ENCODE assay signal across 1 cellular context in the genomic region with DNA sequence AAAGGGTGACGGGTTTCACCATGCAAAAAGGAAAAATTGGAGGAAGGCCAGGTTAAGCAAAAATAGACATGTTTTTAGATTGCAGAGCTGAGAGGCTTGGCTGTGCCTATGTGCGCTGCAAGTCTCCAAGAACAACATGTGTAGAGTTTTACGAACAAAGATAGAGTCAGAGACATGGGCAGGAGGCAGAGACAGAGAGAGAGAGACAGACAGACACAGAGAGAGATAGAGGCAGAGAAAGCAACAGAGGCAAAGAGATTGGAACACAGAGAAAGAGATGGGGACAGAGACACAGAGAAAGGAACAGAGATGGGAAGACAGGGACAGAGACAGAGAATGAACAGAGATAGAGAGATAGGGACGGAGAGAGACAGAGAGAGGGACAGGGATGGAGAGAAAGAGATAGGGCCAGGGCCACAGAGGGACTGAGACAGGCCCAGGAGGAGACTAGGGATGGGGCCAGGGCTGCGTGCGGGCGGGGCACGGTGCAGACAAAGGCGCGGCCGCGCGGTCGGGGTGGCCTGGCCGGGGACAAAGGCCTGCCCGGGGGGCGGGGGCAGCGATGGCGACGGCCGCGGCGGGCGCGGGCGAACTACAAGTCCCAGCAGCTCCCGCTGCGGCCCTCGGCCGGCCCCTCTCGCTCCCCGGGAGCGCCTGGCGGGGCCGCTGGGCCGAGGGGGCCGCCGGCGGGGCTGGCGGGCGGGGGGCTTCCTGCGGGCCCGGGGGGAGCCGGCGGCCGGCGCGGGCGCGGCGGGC.
TF ChIP-seq lines count a peak whose summit lies in the region.

A gene (plus strand): TSS at position 633 of the 756 bp plus-strand sequence. CDS start 3,140 bp downstream, outside the sequence.

TF ChIP-seq in HepG2, 621 proteins besides CTCF, POLR2A, EP300 and RAD21 (continued from another document and continues in another):
- TF ChIP-seq, protein P1, sequence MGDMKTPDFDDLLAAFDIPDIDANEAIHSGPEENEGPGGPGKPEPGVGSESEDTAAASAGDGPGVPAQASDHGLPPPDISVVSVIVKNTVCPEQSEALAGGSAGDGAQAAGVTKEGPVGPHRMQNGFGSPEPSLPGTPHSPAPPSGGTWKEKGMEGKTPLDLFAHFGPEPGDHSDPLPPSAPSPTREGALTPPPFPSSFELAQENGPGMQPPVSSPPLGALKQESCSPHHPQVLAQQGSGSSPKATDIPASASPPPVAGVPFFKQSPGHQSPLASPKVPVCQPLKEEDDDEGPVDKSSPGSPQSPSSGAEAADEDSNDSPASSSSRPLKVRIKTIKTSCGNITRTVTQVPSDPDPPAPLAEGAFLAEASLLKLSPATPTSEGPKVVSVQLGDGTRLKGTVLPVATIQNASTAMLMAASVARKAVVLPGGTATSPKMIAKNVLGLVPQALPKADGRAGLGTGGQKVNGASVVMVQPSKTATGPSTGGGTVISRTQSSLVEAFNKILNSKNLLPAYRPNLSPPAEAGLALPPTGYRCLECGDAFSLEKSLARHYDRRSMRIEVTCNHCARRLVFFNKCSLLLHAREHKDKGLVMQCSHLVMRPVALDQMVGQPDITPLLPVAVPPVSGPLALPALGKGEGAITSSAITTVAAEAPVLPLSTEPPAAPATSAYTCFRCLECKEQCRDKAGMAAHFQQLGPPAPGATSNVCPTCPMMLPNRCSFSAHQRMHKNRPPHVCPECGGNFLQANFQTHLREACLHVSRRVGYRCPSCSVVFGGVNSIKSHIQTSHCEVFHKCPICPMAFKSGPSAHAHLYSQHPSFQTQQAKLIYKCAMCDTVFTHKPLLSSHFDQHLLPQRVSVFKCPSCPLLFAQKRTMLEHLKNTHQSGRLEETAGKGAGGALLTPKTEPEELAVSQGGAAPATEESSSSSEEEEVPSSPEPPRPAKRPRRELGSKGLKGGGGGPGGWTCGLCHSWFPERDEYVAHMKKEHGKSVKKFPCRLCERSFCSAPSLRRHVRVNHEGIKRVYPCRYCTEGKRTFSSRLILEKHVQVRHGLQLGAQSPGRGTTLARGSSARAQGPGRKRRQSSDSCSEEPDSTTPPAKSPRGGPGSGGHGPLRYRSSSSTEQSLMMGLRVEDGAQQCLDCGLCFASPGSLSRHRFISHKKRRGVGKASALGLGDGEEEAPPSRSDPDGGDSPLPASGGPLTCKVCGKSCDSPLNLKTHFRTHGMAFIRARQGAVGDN (CRISPR knock-in tag; IDR thresholded peaks at IDR 0.05), result peak; percentile 59
- no peak for TF ChIP-seq ZNF224 (CRISPR knock-in tag; IDR thresholded peaks at IDR 0.05)
- TF ChIP-seq ADNP (CRISPR knock-in tag; IDR thresholded peaks at IDR 0.05), result no peak
- no peak for TF ChIP-seq SYNCRIP (IDR thresholded peaks at IDR 0.05; ENCODE audit: insufficient read depth, low read depth, low read length)
- TF ChIP-seq ARID2 (CRISPR knock-in tag; IDR thresholded peaks at IDR 0.05; ENCODE audit: borderline replicate concordance), result no peak
- peak; percentile 50; the same call in 1 of the 2 replicates for TF ChIP-seq HNF4G (IDR thresholded peaks at IDR 0.05; ENCODE audit: borderline replicate concordance, low read depth, low read length)
- TF ChIP-seq HNF4G (CRISPR knock-in tag; IDR thresholded peaks at IDR 0.05; ENCODE audit: borderline replicate concordance, low read depth), result no peak
- TF ChIP-seq HNRNPK (IDR thresholded peaks at IDR 0.05; ENCODE audit: low read depth, low read length, poor library complexity, severe bottlenecking), result no peak
- no peak for TF ChIP-seq DNMT1 (CRISPR knock-in tag; IDR thresholded peaks at IDR 0.05)
- TF ChIP-seq ZNF616 (CRISPR knock-in tag; IDR thresholded peaks at IDR 0.05; ENCODE audit: low read depth), result no peak
- TF ChIP-seq FOXC1 (CRISPR knock-in tag; IDR thresholded peaks at IDR 0.05; ENCODE audit: borderline replicate concordance), result no peak
- TF ChIP-seq ETV5 (CRISPR knock-in tag; IDR thresholded peaks at IDR 0.05; ENCODE audit: borderline replicate concordance), result no peak
- no peak for TF ChIP-seq ZSCAN20 (CRISPR knock-in tag; IDR thresholded peaks at IDR 0.05; ENCODE audit: borderline replicate concordance)
- TF ChIP-seq MTF1 (CRISPR knock-in tag; IDR thresholded peaks at IDR 0.05), result no peak
- TF ChIP-seq, protein P2, sequence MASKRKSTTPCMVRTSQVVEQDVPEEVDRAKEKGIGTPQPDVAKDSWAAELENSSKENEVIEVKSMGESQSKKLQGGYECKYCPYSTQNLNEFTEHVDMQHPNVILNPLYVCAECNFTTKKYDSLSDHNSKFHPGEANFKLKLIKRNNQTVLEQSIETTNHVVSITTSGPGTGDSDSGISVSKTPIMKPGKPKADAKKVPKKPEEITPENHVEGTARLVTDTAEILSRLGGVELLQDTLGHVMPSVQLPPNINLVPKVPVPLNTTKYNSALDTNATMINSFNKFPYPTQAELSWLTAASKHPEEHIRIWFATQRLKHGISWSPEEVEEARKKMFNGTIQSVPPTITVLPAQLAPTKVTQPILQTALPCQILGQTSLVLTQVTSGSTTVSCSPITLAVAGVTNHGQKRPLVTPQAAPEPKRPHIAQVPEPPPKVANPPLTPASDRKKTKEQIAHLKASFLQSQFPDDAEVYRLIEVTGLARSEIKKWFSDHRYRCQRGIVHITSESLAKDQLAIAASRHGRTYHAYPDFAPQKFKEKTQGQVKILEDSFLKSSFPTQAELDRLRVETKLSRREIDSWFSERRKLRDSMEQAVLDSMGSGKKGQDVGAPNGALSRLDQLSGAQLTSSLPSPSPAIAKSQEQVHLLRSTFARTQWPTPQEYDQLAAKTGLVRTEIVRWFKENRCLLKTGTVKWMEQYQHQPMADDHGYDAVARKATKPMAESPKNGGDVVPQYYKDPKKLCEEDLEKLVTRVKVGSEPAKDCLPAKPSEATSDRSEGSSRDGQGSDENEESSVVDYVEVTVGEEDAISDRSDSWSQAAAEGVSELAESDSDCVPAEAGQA (IDR thresholded peaks at IDR 0.05; ENCODE audit: low read depth), result no peak
- TF ChIP-seq, protein P2 (CRISPR knock-in tag; IDR thresholded peaks at IDR 0.05; ENCODE audit: borderline replicate concordance), result no peak
- no peak for TF ChIP-seq HOXD1 (CRISPR knock-in tag; IDR thresholded peaks at IDR 0.05)
- TF ChIP-seq TBX2 (CRISPR knock-in tag; IDR thresholded peaks at IDR 0.05; ENCODE audit: borderline replicate concordance), result 0 out of 2 replicates have a peak, but pooled peaks have one; percentile 38
- no peak for TF ChIP-seq U2AF2 (IDR thresholded peaks at IDR 0.05; ENCODE audit: low read depth, low read length)
- TF ChIP-seq ZNF7 (CRISPR knock-in tag; IDR thresholded peaks at IDR 0.05), result no peak
- TF ChIP-seq GATAD1 (CRISPR knock-in tag; IDR thresholded peaks at IDR 0.05), result no peak
- TF ChIP-seq, protein P3, sequence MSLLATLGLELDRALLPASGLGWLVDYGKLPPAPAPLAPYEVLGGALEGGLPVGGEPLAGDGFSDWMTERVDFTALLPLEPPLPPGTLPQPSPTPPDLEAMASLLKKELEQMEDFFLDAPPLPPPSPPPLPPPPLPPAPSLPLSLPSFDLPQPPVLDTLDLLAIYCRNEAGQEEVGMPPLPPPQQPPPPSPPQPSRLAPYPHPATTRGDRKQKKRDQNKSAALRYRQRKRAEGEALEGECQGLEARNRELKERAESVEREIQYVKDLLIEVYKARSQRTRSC (CRISPR knock-in tag; IDR thresholded peaks at IDR 0.05; ENCODE audit: low read depth), result no peak
- TF ChIP-seq, protein P4, sequence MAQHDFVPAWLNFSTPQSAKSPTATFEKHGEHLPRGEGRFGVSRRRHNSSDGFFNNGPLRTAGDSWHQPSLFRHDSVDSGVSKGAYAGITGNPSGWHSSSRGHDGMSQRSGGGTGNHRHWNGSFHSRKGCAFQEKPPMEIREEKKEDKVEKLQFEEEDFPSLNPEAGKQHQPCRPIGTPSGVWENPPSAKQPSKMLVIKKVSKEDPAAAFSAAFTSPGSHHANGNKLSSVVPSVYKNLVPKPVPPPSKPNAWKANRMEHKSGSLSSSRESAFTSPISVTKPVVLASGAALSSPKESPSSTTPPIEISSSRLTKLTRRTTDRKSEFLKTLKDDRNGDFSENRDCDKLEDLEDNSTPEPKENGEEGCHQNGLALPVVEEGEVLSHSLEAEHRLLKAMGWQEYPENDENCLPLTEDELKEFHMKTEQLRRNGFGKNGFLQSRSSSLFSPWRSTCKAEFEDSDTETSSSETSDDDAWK (CRISPR knock-in tag; IDR thresholded peaks at IDR 0.05), result no peak
- TF ChIP-seq ZNF768 (CRISPR knock-in tag; IDR thresholded peaks at IDR 0.05), result no peak
- no peak for TF ChIP-seq ZEB1 (IDR thresholded peaks at IDR 0.05; ENCODE audit: insufficient replicate concordance, low read depth)
- TF ChIP-seq, protein P5, sequence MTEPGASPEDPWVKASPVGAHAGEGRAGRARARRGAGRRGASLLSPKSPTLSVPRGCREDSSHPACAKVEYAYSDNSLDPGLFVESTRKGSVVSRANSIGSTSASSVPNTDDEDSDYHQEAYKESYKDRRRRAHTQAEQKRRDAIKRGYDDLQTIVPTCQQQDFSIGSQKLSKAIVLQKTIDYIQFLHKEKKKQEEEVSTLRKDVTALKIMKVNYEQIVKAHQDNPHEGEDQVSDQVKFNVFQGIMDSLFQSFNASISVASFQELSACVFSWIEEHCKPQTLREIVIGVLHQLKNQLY (CRISPR knock-in tag; IDR thresholded peaks at IDR 0.05), result no peak
- TF ChIP-seq ZNF251 (CRISPR knock-in tag; IDR thresholded peaks at IDR 0.05), result no peak
- TF ChIP-seq SOX6 (IDR thresholded peaks at IDR 0.05), result no peak
- TF ChIP-seq SOX6 (CRISPR knock-in tag; IDR thresholded peaks at IDR 0.05), result peak; percentile 52; the same call in 1 of the 2 replicates
- TF ChIP-seq, protein P6, sequence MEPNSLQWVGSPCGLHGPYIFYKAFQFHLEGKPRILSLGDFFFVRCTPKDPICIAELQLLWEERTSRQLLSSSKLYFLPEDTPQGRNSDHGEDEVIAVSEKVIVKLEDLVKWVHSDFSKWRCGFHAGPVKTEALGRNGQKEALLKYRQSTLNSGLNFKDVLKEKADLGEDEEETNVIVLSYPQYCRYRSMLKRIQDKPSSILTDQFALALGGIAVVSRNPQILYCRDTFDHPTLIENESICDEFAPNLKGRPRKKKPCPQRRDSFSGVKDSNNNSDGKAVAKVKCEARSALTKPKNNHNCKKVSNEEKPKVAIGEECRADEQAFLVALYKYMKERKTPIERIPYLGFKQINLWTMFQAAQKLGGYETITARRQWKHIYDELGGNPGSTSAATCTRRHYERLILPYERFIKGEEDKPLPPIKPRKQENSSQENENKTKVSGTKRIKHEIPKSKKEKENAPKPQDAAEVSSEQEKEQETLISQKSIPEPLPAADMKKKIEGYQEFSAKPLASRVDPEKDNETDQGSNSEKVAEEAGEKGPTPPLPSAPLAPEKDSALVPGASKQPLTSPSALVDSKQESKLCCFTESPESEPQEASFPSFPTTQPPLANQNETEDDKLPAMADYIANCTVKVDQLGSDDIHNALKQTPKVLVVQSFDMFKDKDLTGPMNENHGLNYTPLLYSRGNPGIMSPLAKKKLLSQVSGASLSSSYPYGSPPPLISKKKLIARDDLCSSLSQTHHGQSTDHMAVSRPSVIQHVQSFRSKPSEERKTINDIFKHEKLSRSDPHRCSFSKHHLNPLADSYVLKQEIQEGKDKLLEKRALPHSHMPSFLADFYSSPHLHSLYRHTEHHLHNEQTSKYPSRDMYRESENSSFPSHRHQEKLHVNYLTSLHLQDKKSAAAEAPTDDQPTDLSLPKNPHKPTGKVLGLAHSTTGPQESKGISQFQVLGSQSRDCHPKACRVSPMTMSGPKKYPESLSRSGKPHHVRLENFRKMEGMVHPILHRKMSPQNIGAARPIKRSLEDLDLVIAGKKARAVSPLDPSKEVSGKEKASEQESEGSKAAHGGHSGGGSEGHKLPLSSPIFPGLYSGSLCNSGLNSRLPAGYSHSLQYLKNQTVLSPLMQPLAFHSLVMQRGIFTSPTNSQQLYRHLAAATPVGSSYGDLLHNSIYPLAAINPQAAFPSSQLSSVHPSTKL (CRISPR knock-in tag; IDR thresholded peaks at IDR 0.05), result no peak
- TF ChIP-seq ZNF775 (CRISPR knock-in tag; IDR thresholded peaks at IDR 0.05; ENCODE audit: borderline replicate concordance), result no peak
- TF ChIP-seq, protein P7, sequence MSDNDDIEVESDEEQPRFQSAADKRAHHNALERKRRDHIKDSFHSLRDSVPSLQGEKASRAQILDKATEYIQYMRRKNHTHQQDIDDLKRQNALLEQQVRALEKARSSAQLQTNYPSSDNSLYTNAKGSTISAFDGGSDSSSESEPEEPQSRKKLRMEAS (IDR thresholded peaks at IDR 0.05), result peak; percentile 66
- TF ChIP-seq ZNF747 (CRISPR knock-in tag; IDR thresholded peaks at IDR 0.05; ENCODE audit: borderline replicate concordance), result no peak
- no peak for TF ChIP-seq ZNF530 (CRISPR knock-in tag; IDR thresholded peaks at IDR 0.05; ENCODE audit: low read depth)
- TF ChIP-seq, protein P8, sequence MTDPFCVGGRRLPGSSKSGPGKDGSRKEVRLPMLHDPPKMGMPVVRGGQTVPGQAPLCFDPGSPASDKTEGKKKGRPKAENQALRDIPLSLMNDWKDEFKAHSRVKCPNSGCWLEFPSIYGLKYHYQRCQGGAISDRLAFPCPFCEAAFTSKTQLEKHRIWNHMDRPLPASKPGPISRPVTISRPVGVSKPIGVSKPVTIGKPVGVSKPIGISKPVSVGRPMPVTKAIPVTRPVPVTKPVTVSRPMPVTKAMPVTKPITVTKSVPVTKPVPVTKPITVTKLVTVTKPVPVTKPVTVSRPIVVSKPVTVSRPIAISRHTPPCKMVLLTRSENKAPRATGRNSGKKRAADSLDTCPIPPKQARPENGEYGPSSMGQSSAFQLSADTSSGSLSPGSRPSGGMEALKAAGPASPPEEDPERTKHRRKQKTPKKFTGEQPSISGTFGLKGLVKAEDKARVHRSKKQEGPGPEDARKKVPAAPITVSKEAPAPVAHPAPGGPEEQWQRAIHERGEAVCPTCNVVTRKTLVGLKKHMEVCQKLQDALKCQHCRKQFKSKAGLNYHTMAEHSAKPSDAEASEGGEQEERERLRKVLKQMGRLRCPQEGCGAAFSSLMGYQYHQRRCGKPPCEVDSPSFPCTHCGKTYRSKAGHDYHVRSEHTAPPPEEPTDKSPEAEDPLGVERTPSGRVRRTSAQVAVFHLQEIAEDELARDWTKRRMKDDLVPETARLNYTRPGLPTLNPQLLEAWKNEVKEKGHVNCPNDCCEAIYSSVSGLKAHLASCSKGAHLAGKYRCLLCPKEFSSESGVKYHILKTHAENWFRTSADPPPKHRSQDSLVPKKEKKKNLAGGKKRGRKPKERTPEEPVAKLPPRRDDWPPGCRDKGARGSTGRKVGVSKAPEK (CRISPR knock-in tag; IDR thresholded peaks at IDR 0.05; ENCODE audit: borderline replicate concordance), result no peak
- no peak for TF ChIP-seq ZNF737 (CRISPR knock-in tag; IDR thresholded peaks at IDR 0.05; ENCODE audit: borderline replicate concordance)
- no peak for TF ChIP-seq CBFB (CRISPR knock-in tag; IDR thresholded peaks at IDR 0.05)
- no peak for TF ChIP-seq ARNTL (CRISPR knock-in tag; IDR thresholded peaks at IDR 0.05)
- TF ChIP-seq SMYD3 (CRISPR knock-in tag; IDR thresholded peaks at IDR 0.05), result no peak
- no peak for TF ChIP-seq ZNF792 (CRISPR knock-in tag; IDR thresholded peaks at IDR 0.05)
